Comparison of ENCODE assay signal across 9 cellular contexts in genomic region chr6:36633915-36634314, GRCh38. TPM values are rescaled to one million over a fixed set of nuclear protein-coding genes. Genes with fewer than 3 reads are reported as not detected.
DNase-seq lines count a peak whose midpoint lies in the region; ATAC-seq and TF ChIP-seq lines count a peak whose summit lies in the region.
"Had no signal": no experiment of that assay in that cellular context is flagged by ENCODE, and none has a peak within 500 bp of the region (broad histone marks: within the 10 kb centered on the region; RNA-seq: fewer than 3 reads in every experiment).

No MANE protein-coding gene starts in this region.

- no peak for TF ChIP-seq CTCF in PC-3 (conservative IDR thresholded peaks at IDR 0.05; ENCODE audit: low read depth, low read length)
- TF ChIP-seq CTCF in fibroblast of the aortic adventitia (IDR thresholded peaks at IDR 0.05; ENCODE audit: insufficient read depth, low read length) = no peak
- no peak for TF ChIP-seq CTCF in psoas muscle (IDR thresholded peaks at IDR 0.05)

- H3K27me3 ChIP-seq in PC-3 (ENCODE audit: low read length) (no peaks in the 10 kb centered on the region), psoas muscle (ENCODE audit: insufficient read depth in 3 of 3, low read length in 2 of 3) (no peaks in the 10 kb centered on the region)

- H3K9ac ChIP-seq in PC-3 (ENCODE audit: low read length) = no peak overlapping the region

- H3K4me1 ChIP-seq in PC-3 (ENCODE audit: insufficient read depth, low read length) = peaks cover 13% of the 10 kb centered on the region
- peaks cover 6% of the 10 kb centered on the region for H3K4me1 ChIP-seq in psoas muscle

- intact Hi-C loops in PC-3 (cut with micrococcal nuclease) = no loop called here
- intact Hi-C loops in psoas muscle (cut with DNase I) = no loop called here

- peak overlapping the region; percentile 47; the same call in 1 of the 2 replicates for H2AFZ ChIP-seq in PC-3 (ENCODE audit: low read length)

- H3K4me3 ChIP-seq in PC-3 (ENCODE audit: low read length) (no peak overlapping the region), fibroblast of the aortic adventitia (ENCODE audit: low read depth, low read length) (no peak overlapping the region), psoas muscle (no peak overlapping the region)

- H3F3A ChIP-seq in PC-3 (ENCODE audit: low read length, unreplicated experiment) = no peaks in the 10 kb centered on the region

- CTCF ChIA-PET in PC-3 (lab: Charles Lee) = interaction anchor here (0.5 to 0.6 kb wide), 2 partner anchors 19 kb away, joined by 3 to 4 read pairs; no protein-coding TSS in a partner anchor

- 59 to 65% (median 59%) methylated on average over 9 of the region's 9 CpGs for WGBS in psoas muscle, 3 donors

- H3K9me2 ChIP-seq in PC-3 (replicated peaks; ENCODE audit: low read length) = no peaks in the 10 kb centered on the region

- no peaks in the 10 kb centered on the region for H4K20me1 ChIP-seq in PC-3 (ENCODE audit: low read length)

- ATAC-seq in PC-3 = peak; percentile 89
- ATAC-seq in psoas muscle = no peak
- no peak for ATAC-seq in HG03196 (IDR thresholded peaks at IDR 0.05; ENCODE audit: unreplicated experiment)
- ATAC-seq in GM19397 (IDR thresholded peaks at IDR 0.05; ENCODE audit: unreplicated experiment) = no peak

- H3K36me3 ChIP-seq in PC-3 (ENCODE audit: low read depth, low read length) = no peaks in the 10 kb centered on the region
- no peaks in the 10 kb centered on the region for H3K36me3 ChIP-seq in psoas muscle (ENCODE audit: insufficient read depth in 1 of 2, low read depth in 1 of 2)

- no peaks in the 10 kb centered on the region for H3K79me2 ChIP-seq in PC-3 (ENCODE audit: low read length)

- DNase-seq in Daoy (ENCODE audit: low read depth) (peak; percentile 96), PC-3 (peak; percentile 67), fibroblast of the aortic adventitia (ENCODE audit: low read depth) (peak; percentile 97), psoas muscle (no peak), LoVo (ENCODE audit: low spot score) (no peak)
- DNase-seq in activated CD4-positive, CD25-positive, alpha-beta regulatory T cell (lab: John Stamatoyannopoulos, UW) = no peak
- DNase-seq: stimulated activated CD4-positive, alpha-beta T cell treated with anti-CD3 and anti-CD28 coated beads, Interleukin-15, amount 100 ng/mL, for 24 hours had no signal

- H3K9me3 ChIP-seq in PC-3 (ENCODE audit: low read length) (no peaks in the 10 kb centered on the region), psoas muscle (no peaks in the 10 kb centered on the region)

- H3K27ac ChIP-seq in PC-3 (ENCODE audit: low read length) (no peak overlapping the region), psoas muscle (peak overlapping the region; percentile 30)

- H3K4me2 ChIP-seq in PC-3 (ENCODE audit: low read length) = peak overlapping the region; percentile 32

- POLR2A ChIA-PET in PC-3 (lab: Charles Lee; ENCODE audit: unreplicated experiment) = no interaction called here

- no TSS peak for BruUV-seq in PC-3 (replicated peaks; lab: Mats Ljungman, UMichigan)

RNA-seq across cellular contexts. Expression of gene SRSF3, which starts 39.8 kb away (rescaled TPM):
- total RNA-seq in Daoy (2014; rRNA removed; shearing (Covaris generic)) = 259 and 472 TPM in 2 replicates
- total RNA-seq in PC-3 (2014; rRNA removed) (206 and 297 TPM in 2 replicates), fibroblast of the aortic adventitia (ENCODE audit: low replicate concordance) (181 and 411 TPM in 2 replicates), psoas muscle (100 to 1,000 TPM in 2 of 4 donors, 10 to 100 TPM in 2; 64.6 to 182 (median 125) TPM)
- 100 to 1,000 TPM; 109 to 267 (median 176) TPM for polyA plus RNA-seq in psoas muscle

RNA-seq across cellular contexts. Expression of gene CDKN1A, which starts 44.6 kb away (rescaled TPM):
- total RNA-seq in Daoy (2014; rRNA removed; shearing (Covaris generic)) = 38.4 and 48.8 TPM in 2 replicates
- 79.5 and 91.5 TPM in 2 replicates for total RNA-seq in PC-3 (2014; rRNA removed)
- total RNA-seq in fibroblast of the aortic adventitia (ENCODE audit: low replicate concordance) = 246 and 749 TPM in 2 replicates
- 100 to 1,000 TPM in 3 of 4 donors, 10 to 100 TPM in 1; 39.2 to 666 (median 157) TPM for total RNA-seq in psoas muscle
- polyA plus RNA-seq in psoas muscle = 100 to 1,000 TPM; 130 to 415 (median 273) TPM

Comparison
In these comparisons a context has a peak if more than half of its experiments do, and no peak if none do; other contexts are left out.
1. DNase-seq: peak in Daoy (single experiment), PC-3 (single experiment) and fibroblast of the aortic adventitia (single experiment); none in psoas muscle (0 of 2), LoVo (single experiment) and activated CD4-positive, CD25-positive, alpha-beta regulatory T cell (0 of 4).